ENCODE assay signal across 12 cellular contexts in the genomic region with DNA sequence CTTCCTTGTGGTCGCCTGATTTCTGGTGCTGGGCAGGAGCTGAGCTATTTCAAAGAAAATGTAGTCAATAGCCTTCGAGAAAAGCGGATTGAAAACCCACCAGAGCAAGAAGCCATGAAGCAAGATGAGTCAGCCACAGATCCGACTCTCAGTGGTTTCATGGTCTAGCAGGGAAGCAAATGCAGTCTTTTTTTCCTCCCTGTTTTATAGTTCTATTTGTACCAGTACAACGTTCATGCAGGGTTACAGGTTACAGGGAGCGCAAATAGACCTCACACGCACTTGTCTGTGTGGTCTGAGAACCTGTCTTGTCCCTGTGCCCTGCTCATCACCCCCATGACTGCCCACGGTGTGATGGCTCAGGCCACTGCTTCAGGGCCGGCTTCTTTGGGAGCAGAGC.
DNase-seq lines count a peak whose midpoint lies in the region; ATAC-seq and TF ChIP-seq lines count a peak whose summit lies in the region.
"Had no signal": no experiment of that assay in that cellular context is flagged by ENCODE, and none has a peak within 500 bp of the region (broad histone marks: within the 10 kb centered on the region; RNA-seq: fewer than 3 reads in every experiment).

No MANE protein-coding gene starts in this region.

- H2AFZ ChIP-seq in mammary epithelial cell (ENCODE audit: low read depth, low read length), result no peak overlapping the region

- H3K9me3 ChIP-seq in mammary epithelial cell (replicated peaks; ENCODE audit: insufficient read depth, low read length), result no peaks in the 10 kb centered on the region
- H3K9me3 ChIP-seq: testis had no signal

- CTCF ChIA-PET in mammary epithelial cell (lab: Charles Lee; ENCODE audit: low non-redundant PET), result no interaction called here
- CTCF ChIA-PET in HEK293T (lab: Yijun Ruan, JAX), result interaction anchor here (0.6 kb wide), 1 partner anchor 377 kb away, joined by 3 read pairs; no protein-coding TSS in a partner anchor

- H3K27ac ChIP-seq in mammary epithelial cell (ENCODE audit: insufficient read depth, low read depth, low read length), result no peak overlapping the region
- H3K27ac ChIP-seq: SJCRH30, testis had no signal

- in situ Hi-C loops in mammary epithelial cell (cut with MboI; ENCODE audit: low sequenced_read_pairs in 2 of 2), result no loop called here

- intact Hi-C loops in mammary epithelial cell (cut with micrococcal nuclease), result no loop called here

- peaks cover 13% of the 10 kb centered on the region for H3K4me1 ChIP-seq in mammary epithelial cell (ENCODE audit: insufficient read depth, low read length)
- H3K4me1 ChIP-seq: testis had no signal

- DNase-seq in kidney epithelial cell (ENCODE audit: low read depth), result peak; percentile 87
- no peak for DNase-seq in mammary epithelial cell
- no peak for DNase-seq in activated gamma-delta T cell (lab: John Stamatoyannopoulos, UW)
- DNase-seq in HEK293T (ENCODE audit: extremely low spot score), result no peak
- DNase-seq in H4 (ENCODE audit: low spot score), result no peak
- DNase-seq: DMS79 treated with DMSO at 0.1 percent for 48 hours, NCI-H1694 treated with DMSO at 0.1 percent for 48 hours, SJCRH30, testis had no signal

- TF ChIP-seq CTCF in kidney epithelial cell (IDR thresholded peaks at IDR 0.05; ENCODE audit: insufficient read depth, low read length, poor library complexity, severe bottlenecking), result no peak
- no peak for TF ChIP-seq CTCF in mammary epithelial cell (conservative IDR thresholded peaks at IDR 0.05 in 1 of 2, IDR thresholded peaks at IDR 0.05 in 1 of 2; ENCODE audit: extremely low read depth in 1 of 2, insufficient read depth in 1 of 2, low read depth in 1 of 2, low read length in 2 of 2)

- H3K27me3 ChIP-seq in kidney epithelial cell (ENCODE audit: control insufficient read depth, insufficient read depth, low read length), result no peaks in the 10 kb centered on the region
- no peaks in the 10 kb centered on the region for H3K27me3 ChIP-seq in mammary epithelial cell (ENCODE audit: insufficient read depth, low read length)
- H3K27me3 ChIP-seq: SJCRH30, testis had no signal

- no peak overlapping the region for H3K9ac ChIP-seq in mammary epithelial cell (ENCODE audit: insufficient read depth, low read length)

- no peak overlapping the region for H3K4me3 ChIP-seq in kidney epithelial cell (ENCODE audit: low read depth, low read length)
- H3K4me3 ChIP-seq in mammary epithelial cell (replicated peaks in 1 of 3; ENCODE audit: insufficient read depth in 1 of 3, low read depth in 2 of 3, low read length in 3 of 3), result no peak overlapping the region
- H3K4me3 ChIP-seq: SJCRH30, testis had no signal

- dilution Hi-C loops in mammary epithelial cell (cut with HindIII; ENCODE audit: low sequenced_read_pairs), result no loop called here

- no peaks in the 10 kb centered on the region for H3K36me3 ChIP-seq in kidney epithelial cell (ENCODE audit: control insufficient read depth, insufficient read depth, low read length)
- no peaks in the 10 kb centered on the region for H3K36me3 ChIP-seq in mammary epithelial cell (ENCODE audit: insufficient read depth, low read length)
- H3K36me3 ChIP-seq: SJCRH30 had no signal

- H4K20me1 ChIP-seq in mammary epithelial cell (ENCODE audit: insufficient read depth, low read length), result no peaks in the 10 kb centered on the region

- ATAC-seq in GM18873 (IDR thresholded peaks at IDR 0.05; ENCODE audit: low FRiP score, unreplicated experiment), result peak; percentile 84
- ATAC-seq in GM21576 (IDR thresholded peaks at IDR 0.05; ENCODE audit: unreplicated experiment), result peak; percentile 73
- ATAC-seq in HG03175 (IDR thresholded peaks at IDR 0.05; ENCODE audit: unreplicated experiment), result peak; percentile 92

- POLR2A ChIA-PET in HEK293T (lab: Yijun Ruan, JAX), result no interaction called here

- BruUV-seq in mammary epithelial cell (replicated peaks; lab: Mats Ljungman, UMichigan), result no TSS peak

- 83% methylated on average over 9 of the region's 9 CpGs for WGBS in mammary epithelial cell (ENCODE audit: low coverage, missing lambda C conversion rate)

- no peaks in the 10 kb centered on the region for H3K79me2 ChIP-seq in mammary epithelial cell (ENCODE audit: insufficient read depth, low read length)

- no peak overlapping the region for H3K4me2 ChIP-seq in mammary epithelial cell (ENCODE audit: insufficient read depth, low read depth, low read length)

TF ChIP-seq in HEK293T, 16 proteins besides CTCF, POLR2A, EP300 and RAD21:
- TF ChIP-seq ARNT (IDR thresholded peaks at IDR 0.05) (no peak), TARDBP (IDR thresholded peaks at IDR 0.05) (no peak), SP1 (IDR thresholded peaks at IDR 0.05) (no peak), FOXM1 (IDR thresholded peaks at IDR 0.05; ENCODE audit: borderline replicate concordance) (no peak), HDGF (IDR thresholded peaks at IDR 0.05; ENCODE audit: borderline replicate concordance) (no peak), SUZ12 (IDR thresholded peaks at IDR 0.05) (no peak), FOXA1 (IDR thresholded peaks at IDR 0.05) (no peak), CTBP1 (IDR thresholded peaks at IDR 0.05; ENCODE audit: borderline replicate concordance) (no peak)
- TF ChIP-seq, protein P1, sequence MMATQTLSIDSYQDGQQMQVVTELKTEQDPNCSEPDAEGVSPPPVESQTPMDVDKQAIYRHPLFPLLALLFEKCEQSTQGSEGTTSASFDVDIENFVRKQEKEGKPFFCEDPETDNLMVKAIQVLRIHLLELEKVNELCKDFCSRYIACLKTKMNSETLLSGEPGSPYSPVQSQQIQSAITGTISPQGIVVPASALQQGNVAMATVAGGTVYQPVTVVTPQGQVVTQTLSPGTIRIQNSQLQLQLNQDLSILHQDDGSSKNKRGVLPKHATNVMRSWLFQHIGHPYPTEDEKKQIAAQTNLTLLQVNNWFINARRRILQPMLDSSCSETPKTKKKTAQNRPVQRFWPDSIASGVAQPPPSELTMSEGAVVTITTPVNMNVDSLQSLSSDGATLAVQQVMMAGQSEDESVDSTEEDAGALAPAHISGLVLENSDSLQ (IDR thresholded peaks at IDR 0.05), result no peak
